23 cellular contexts compared by ENCODE assay signal in genomic region chr9:137096785-137097546, GRCh38. TPM values are rescaled to one million over a fixed set of nuclear protein-coding genes. Genes with fewer than 3 reads are reported as not detected.
A peak's percentile ranks its signal among the peaks of the same experiment; 100 is the strongest.
DNase-seq lines count a peak whose midpoint lies in the region; ATAC-seq and TF ChIP-seq lines count a peak whose summit lies in the region.
"Had no signal": no experiment of that assay in that cellular context is flagged by ENCODE, and none has a peak within 500 bp of the region (broad histone marks: within the 10 kb centered on the region; RNA-seq: fewer than 3 reads in every experiment).

No MANE protein-coding gene starts in this region.

- intact Hi-C loops in activated CD4-positive, alpha-beta T cell treated with anti-CD3 and anti-CD28 coated beads for 36 hours (cut with DNase I, micrococcal nuclease), result loop anchor here in 1 of 2 experiments (1.0 kb wide), 1 partner anchor 17 kb away; the partner anchor contains the start of gene DPP7
- intact Hi-C loops in natural killer cell (cut with micrococcal nuclease), result no loop called here

- H3K36me3 Mint-ChIP-seq in activated CD4-positive, alpha-beta T cell treated with anti-CD3 and anti-CD28 coated beads for 36 hours (ENCODE audit: low read depth), result peaks cover 20% of the 10 kb centered on the region
- peaks cover 33% of the 10 kb centered on the region for H3K36me3 Mint-ChIP-seq in activated T-helper 17 cell treated with anti-CD3 and anti-CD28 coated beads, Interleukin-2, amount 50 U/mL, for 72 hours (ENCODE audit: low read depth)
- H3K36me3 Mint-ChIP-seq in natural killer cell, result no peaks in the 10 kb centered on the region

- H3K4me1 Mint-ChIP-seq in activated CD4-positive, alpha-beta T cell treated with anti-CD3 and anti-CD28 coated beads for 36 hours, result peaks cover 17% of the 10 kb centered on the region
- peaks cover 9% of the 10 kb centered on the region for H3K4me1 Mint-ChIP-seq in activated T-helper 17 cell treated with anti-CD3 and anti-CD28 coated beads, Interleukin-2, amount 50 U/mL, for 72 hours
- peaks cover 9 to 14% of the 10 kb centered on the region in 2 donors for H3K4me1 Mint-ChIP-seq in natural killer cell

- H3K4me3 Mint-ChIP-seq in activated CD4-positive, alpha-beta T cell treated with anti-CD3 and anti-CD28 coated beads for 36 hours, result no peak overlapping the region
- H3K4me3 Mint-ChIP-seq in activated T-helper 17 cell treated with anti-CD3 and anti-CD28 coated beads, Interleukin-2, amount 50 U/mL, for 72 hours, result peak overlapping the region; percentile 83
- H3K4me3 Mint-ChIP-seq in natural killer cell, result no peak overlapping the region

- ATAC-seq in activated CD4-positive, alpha-beta T cell treated with anti-CD3 and anti-CD28 coated beads for 36 hours, result no peak
- no peak for ATAC-seq in activated T-helper 17 cell treated with anti-CD3 and anti-CD28 coated beads, Interleukin-2, amount 50 U/mL, for 72 hours (replicated peaks)
- no peak for ATAC-seq in natural killer cell
- no peak for ATAC-seq in GM21786 (IDR thresholded peaks at IDR 0.05; ENCODE audit: unreplicated experiment)
- ATAC-seq in HG02973 (IDR thresholded peaks at IDR 0.05; ENCODE audit: unreplicated experiment), result no peak

- no peaks in the 10 kb centered on the region for H3K27me3 Mint-ChIP-seq in activated CD4-positive, alpha-beta T cell treated with anti-CD3 and anti-CD28 coated beads for 36 hours
- no peaks in the 10 kb centered on the region for H3K27me3 Mint-ChIP-seq in activated T-helper 17 cell treated with anti-CD3 and anti-CD28 coated beads, Interleukin-2, amount 50 U/mL, for 72 hours
- H3K27me3 Mint-ChIP-seq in natural killer cell (ENCODE audit: low read depth in 2 of 2), result no peaks in the 10 kb centered on the region

- no peak for TF ChIP-seq CTCF in natural killer cell (IDR thresholded peaks at IDR 0.05)

- DNase-seq in activated CD4-positive, alpha-beta T cell treated with anti-CD3 and anti-CD28 coated beads for 36 hours, result no peak
- DNase-seq in activated CD4-positive, alpha-beta T cell treated with anti-CD3 and anti-CD28 coated beads for 48 hours, result no peak
- DNase-seq in D341Med (ENCODE audit: low spot score) (peak; percentile 10), natural killer cell (no peak), NCI-H1105 (lab: John Stamatoyannopoulos, UW) (no peak)
- DNase-seq: 8988T; activated CD4-positive, CD25-positive, alpha-beta regulatory T cell; activated gamma-delta T cell treated with Interleukin-2 at 50 U/mL for 16 hours; EL; heart right ventricle; mesendoderm; NCI-H1105 treated with DMSO at 0.1 percent for 48 hours; NCI-H2081; NCI-H510A; ovary; stimulated activated CD4-positive, alpha-beta T cell treated with anti-CD3 and anti-CD28 coated beads, Interleukin-4, amount 100 ng/mL, for 1 hour; stimulated activated naive CD4-positive, alpha-beta T cell treated with Interleukin-2 at 50 U/mL for 16 hours; thyroid gland had no signal

- CTCF ChIA-PET in activated CD4-positive, alpha-beta T cell treated with anti-CD3 and anti-CD28 coated beads for 36 hours (lab: Charles Lee), result interaction anchor here (0.9 to 2.4 kb wide), 4 partner anchors 17 to 140 kb away, joined by 3 to 10 read pairs (median 5); no protein-coding TSS in a partner anchor

- POLR2A ChIA-PET in activated CD4-positive, alpha-beta T cell treated with anti-CD3 and anti-CD28 coated beads for 36 hours (lab: Charles Lee), result interaction anchor here (0.6 to 1.7 kb wide), 3 partner anchors 10 to 51 kb away, joined by 3 to 16 read pairs (median 4); partner anchors contain the start of gene MAN1B1

- H3K27ac Mint-ChIP-seq in activated CD4-positive, alpha-beta T cell treated with anti-CD3 and anti-CD28 coated beads for 36 hours, result peak overlapping the region; percentile 91
- H3K27ac Mint-ChIP-seq in activated T-helper 17 cell treated with anti-CD3 and anti-CD28 coated beads, Interleukin-2, amount 50 U/mL, for 72 hours, result peak overlapping the region; percentile 89
- peak overlapping the region; percentile 93 to 97 for H3K27ac Mint-ChIP-seq in natural killer cell

- H3K9me3 Mint-ChIP-seq in activated CD4-positive, alpha-beta T cell treated with anti-CD3 and anti-CD28 coated beads for 36 hours (ENCODE audit: low read depth), result no peaks in the 10 kb centered on the region
- H3K9me3 Mint-ChIP-seq in activated T-helper 17 cell treated with anti-CD3 and anti-CD28 coated beads, Interleukin-2, amount 50 U/mL, for 72 hours, result no peaks in the 10 kb centered on the region
- no peaks in the 10 kb centered on the region for H3K9me3 Mint-ChIP-seq in natural killer cell

RNA-seq across cellular contexts. Expression of gene MAN1B1, which starts 10.2 kb away (rescaled TPM):
- total RNA-seq in activated CD4-positive, alpha-beta T cell treated with anti-CD3 and anti-CD28 coated beads for 36 hours, result 10 to 100 TPM; 21.6 to 26.7 TPM
- 10 to 100 TPM; 38.2 to 67.6 TPM for total RNA-seq in activated T-helper 17 cell treated with anti-CD3 and anti-CD28 coated beads, Interleukin-2, amount 50 U/mL, for 72 hours
- 10 to 100 TPM; 75.1 to 99.4 (median 80.4) TPM for total RNA-seq in natural killer cell

RNA-seq across cellular contexts. Expression of gene DPP7, which starts 17.6 kb away (rescaled TPM):
- 100 to 1,000 TPM; 188 to 204 TPM for total RNA-seq in activated CD4-positive, alpha-beta T cell treated with anti-CD3 and anti-CD28 coated beads for 36 hours
- total RNA-seq in activated T-helper 17 cell treated with anti-CD3 and anti-CD28 coated beads, Interleukin-2, amount 50 U/mL, for 72 hours, result 100 to 1,000 TPM; 219 to 255 TPM
- total RNA-seq in natural killer cell, result 100 to 1,000 TPM; 233 to 264 (median 251) TPM

RNA-seq across cellular contexts. Expression of gene UAP1L1, which starts 19.6 kb away (rescaled TPM):
- 10 to 100 TPM; 12.5 to 14.4 TPM for total RNA-seq in activated CD4-positive, alpha-beta T cell treated with anti-CD3 and anti-CD28 coated beads for 36 hours
- total RNA-seq in activated T-helper 17 cell treated with anti-CD3 and anti-CD28 coated beads, Interleukin-2, amount 50 U/mL, for 72 hours, result 10 to 100 TPM; 27.9 to 33.0 TPM
- 10 to 100 TPM; 10.5 to 25.8 (median 19.3) TPM for total RNA-seq in natural killer cell

RNA-seq across cellular contexts. Expression of gene SAPCD2, which starts 26.6 kb away (rescaled TPM):
- 1 to 10 TPM; 6.4 to 8.8 TPM for total RNA-seq in activated CD4-positive, alpha-beta T cell treated with anti-CD3 and anti-CD28 coated beads for 36 hours
- 10 to 100 TPM in 1 of 2 donors, 1 to 10 TPM in 1; 5.6 to 21.9 TPM for total RNA-seq in activated T-helper 17 cell treated with anti-CD3 and anti-CD28 coated beads, Interleukin-2, amount 50 U/mL, for 72 hours
- total RNA-seq in natural killer cell, result 1 to 10 TPM in 2 of 3 donors, under 1 TPM in 1; 0.59 to 2.6 (median 1.0) TPM

RNA-seq across cellular contexts. Expression of gene GRIN1, which starts 42.0 kb away (rescaled TPM):
- total RNA-seq in activated CD4-positive, alpha-beta T cell treated with anti-CD3 and anti-CD28 coated beads for 36 hours, result under 1 TPM in 1 of 2 experiments, not detected in 1; 0.14 TPM
- total RNA-seq in activated T-helper 17 cell treated with anti-CD3 and anti-CD28 coated beads, Interleukin-2, amount 50 U/mL, for 72 hours, result 1 to 10 TPM in 1 of 2 donors, under 1 TPM in 1; 0.06 to 1.2 TPM
- total RNA-seq in natural killer cell, result not detected
- total RNA-seq: epithelial cell of proximal tubule, fibroblast of villous mesenchyme, heart right ventricle, thyroid gland had no signal
